Comparison of ENCODE assay signal across 19 cellular contexts in genomic region chr7:27329917-27330316, GRCh38.
DNase-seq lines count a peak whose midpoint lies in the region; ATAC-seq and TF ChIP-seq lines count a peak whose summit lies in the region.
"Had no signal": no experiment of that assay in that cellular context is flagged by ENCODE, and none has a peak within 500 bp of the region (broad histone marks: within the 10 kb centered on the region; RNA-seq: fewer than 3 reads in every experiment).

No MANE protein-coding gene starts in this region.

- H2AFZ ChIP-seq in GM23338, result no peak overlapping the region

- H3K4me3 ChIP-seq in AG10803 (ENCODE audit: low read length), result no peak overlapping the region
- no peak overlapping the region for H3K4me3 ChIP-seq in GM23338
- H3K4me3 ChIP-seq: suprapubic skin had no signal

- no peak overlapping the region for H3K27ac ChIP-seq in GM23338 (ENCODE audit: low read depth)
- no peak overlapping the region for H3K27ac ChIP-seq in foreskin keratinocyte
- H3K27ac ChIP-seq: suprapubic skin had no signal

- no peak overlapping the region for H3K27ac Mint-ChIP-seq in GM23338
- H3K27ac Mint-ChIP-seq: activated naive CD8-positive, alpha-beta T cell treated with anti-CD3 and anti-CD28 coated beads, Interleukin-2, amount 50 U/mL, for 24 hours; activated T-cell treated with anti-CD3 and anti-CD28 coated beads, Interleukin-2, amount 50 U/mL, for 72 hours had no signal

- H3K79me2 ChIP-seq in GM23338 (replicated peaks; ENCODE audit: insufficient read depth), result no peaks in the 10 kb centered on the region

- H3K4me1 Mint-ChIP-seq in GM23338, result no peaks in the 10 kb centered on the region
- H3K4me1 Mint-ChIP-seq: activated naive CD8-positive, alpha-beta T cell treated with anti-CD3 and anti-CD28 coated beads, Interleukin-2, amount 50 U/mL, for 24 hours had no signal

- no peak overlapping the region for H3K4me2 ChIP-seq in GM23338

- TF ChIP-seq CTCF in AG10803 (conservative IDR thresholded peaks at IDR 0.05; ENCODE audit: low read length) (peak; percentile 9; the same call in 1 of the 2 replicates), GM23338 (conservative IDR thresholded peaks at IDR 0.05; ENCODE audit: low read depth in 2 of 2) (peak; percentile 8 to 42; a peak in 1 of 4 replicates), foreskin keratinocyte (conservative IDR thresholded peaks at IDR 0.05) (peak; percentile 27)

- H3K27me3 ChIP-seq in GM23338 (ENCODE audit: insufficient read depth), result no peaks in the 10 kb centered on the region
- peaks cover 24% of the 10 kb centered on the region for H3K27me3 ChIP-seq in foreskin keratinocyte
- H3K27me3 ChIP-seq: suprapubic skin had no signal

- H3K9me2 ChIP-seq in GM23338 (ENCODE audit: insufficient read depth), result peaks cover 3% of the 10 kb centered on the region

- no peak; the same call in 2 of the 3 replicates for ATAC-seq in GM23338
- ATAC-seq in foreskin keratinocyte, result no peak
- no peak for ATAC-seq in HG03571 (IDR thresholded peaks at IDR 0.05; ENCODE audit: unreplicated experiment)
- no peak for ATAC-seq in HG03432 (IDR thresholded peaks at IDR 0.05; ENCODE audit: unreplicated experiment)
- ATAC-seq in GM21390 (IDR thresholded peaks at IDR 0.05; ENCODE audit: unreplicated experiment), result no peak
- ATAC-seq: activated naive CD8-positive, alpha-beta T cell treated with anti-CD3 and anti-CD28 coated beads, Interleukin-2, amount 50 U/mL, for 24 hours; activated T-cell treated with anti-CD3 and anti-CD28 coated beads, Interleukin-2, amount 50 U/mL, for 72 hours had no signal

- no peak overlapping the region for H3K4me3 Mint-ChIP-seq in GM23338
- H3K4me3 Mint-ChIP-seq: activated naive CD8-positive, alpha-beta T cell treated with anti-CD3 and anti-CD28 coated beads, Interleukin-2, amount 50 U/mL, for 24 hours; activated T-cell treated with anti-CD3 and anti-CD28 coated beads, Interleukin-2, amount 50 U/mL, for 72 hours had no signal

- no peaks in the 10 kb centered on the region for H3K36me3 ChIP-seq in GM23338 (ENCODE audit: insufficient read depth)
- H3K36me3 ChIP-seq: suprapubic skin had no signal

- no peaks in the 10 kb centered on the region for H4K20me1 ChIP-seq in GM23338 (replicated peaks; ENCODE audit: insufficient read depth)

- H3K9me3 Mint-ChIP-seq in GM23338, result peaks cover 4% of the 10 kb centered on the region; the same call in 1 of the 3 replicates
- H3K9me3 Mint-ChIP-seq: activated T-cell treated with anti-CD3 and anti-CD28 coated beads, Interleukin-2, amount 50 U/mL, for 72 hours had no signal

- no peak for DNase-seq in AG10803 (ENCODE audit: low read depth)
- peak; percentile 28 for DNase-seq in GM23338 (ENCODE audit: low spot score)
- DNase-seq in RKO (ENCODE audit: low spot score), result peak; percentile 28
- DNase-seq in foreskin keratinocyte, result no peak
- no peak for DNase-seq in HuH-7 (ENCODE audit: low spot score)
- DNase-seq: activated CD4-positive, alpha-beta T cell treated with anti-CD3 and anti-CD28 coated beads, Interleukin-2, amount 50 U/mL, for 4 hours; activated naive CD8-positive, alpha-beta T cell treated with anti-CD3 and anti-CD28 coated beads, Interleukin-2, amount 50 U/mL, for 24 hours; activated T-cell treated with anti-CD3 and anti-CD28 coated beads, Interleukin-2, amount 50 U/mL, for 72 hours; C1 segment of cervical spinal cord; central memory CD4-positive, alpha-beta T cell; GOT3; kidney; NCI-H1048; NCI-H226; stimulated activated CD8-positive, alpha-beta memory T cell treated with anti-CD3 and anti-CD28 coated beads, Interleukin-4, amount 100 ng/mL, for 48 hours had no signal

- H3K27me3 Mint-ChIP-seq in GM23338 (ENCODE audit: insufficient read depth, low read depth, poor library complexity), result no peaks in the 10 kb centered on the region

- H3K36me3 Mint-ChIP-seq in GM23338 (ENCODE audit: low read depth), result no peaks in the 10 kb centered on the region

- H3K4me1 ChIP-seq in GM23338 (ENCODE audit: insufficient read depth) (no peaks in the 10 kb centered on the region), foreskin keratinocyte (no peaks in the 10 kb centered on the region)
- H3K4me1 ChIP-seq: suprapubic skin had no signal

- no peaks in the 10 kb centered on the region for H3F3A ChIP-seq in GM23338 (replicated peaks; ENCODE audit: low read depth)

TF ChIP-seq in GM23338, 12 proteins besides CTCF, POLR2A, EP300 and RAD21 (continues in another document):
- TF ChIP-seq EZH2phosphoT487 (IDR thresholded peaks at IDR 0.05; ENCODE audit: unreplicated experiment) (no peak), ZNF114 (CRISPR knock-in tag; IDR thresholded peaks at IDR 0.05) (no peak), STAT1 (IDR thresholded peaks at IDR 0.05; ENCODE audit: unreplicated experiment) (no peak), ZNF462 (CRISPR knock-in tag; IDR thresholded peaks at IDR 0.05) (no peak)

Comparison
In these comparisons a context has a peak if more than half of its experiments do, and no peak if none do; other contexts are left out.
1. DNase-seq: peak in GM23338 (single experiment) and RKO (single experiment); none in AG10803 (single experiment), foreskin keratinocyte (0 of 2) and HuH-7 (single experiment).
2. Peak in every context shown above with its lines, with median percentiles within 50 percentile points of each other: CTCF ChIP-seq.